10 cellular contexts compared by ENCODE assay signal in the genomic region with DNA sequence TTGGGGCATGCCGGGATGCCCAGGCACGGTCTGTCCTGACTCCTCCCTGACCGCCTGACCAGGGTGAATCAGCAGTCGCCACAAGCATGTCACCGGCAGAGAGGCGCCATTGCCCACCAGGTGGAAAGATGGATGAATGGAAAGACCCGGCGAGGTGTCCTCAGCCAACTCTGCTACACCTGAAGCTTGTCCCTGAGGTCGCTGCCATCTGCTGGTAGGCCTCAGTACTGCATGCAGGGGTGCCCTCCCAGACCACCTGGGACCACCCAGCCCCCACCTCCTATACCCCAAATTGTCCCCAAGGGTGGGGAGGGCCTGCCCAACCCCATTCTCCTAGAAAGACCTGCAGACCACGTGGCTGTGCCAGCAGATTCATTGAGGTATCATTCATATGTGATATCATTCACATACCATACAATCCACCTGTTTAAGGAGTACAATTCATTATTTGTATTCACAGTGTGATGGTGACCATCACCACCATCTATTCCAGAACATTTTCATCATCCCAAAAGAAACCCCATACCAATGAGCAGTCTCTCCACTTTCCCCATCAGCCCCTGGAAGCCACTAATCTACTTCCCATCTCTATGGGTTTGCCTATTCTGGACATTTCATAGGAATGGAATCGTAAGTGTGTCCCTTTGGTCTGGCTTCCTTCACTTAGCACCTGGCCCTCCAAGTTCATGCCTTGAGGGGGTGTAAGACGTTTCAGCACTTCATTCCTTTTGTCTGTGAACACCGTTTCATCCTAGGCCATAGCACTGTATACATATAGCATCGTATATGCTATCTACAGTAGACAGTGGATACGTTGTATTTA. TPM values are rescaled to one million over a fixed set of nuclear protein-coding genes. Genes with fewer than 3 reads are reported as not detected.
DNase-seq lines count a peak whose midpoint lies in the region; ATAC-seq and TF ChIP-seq lines count a peak whose summit lies in the region.
"Had no signal": no experiment of that assay in that cellular context is flagged by ENCODE, and none has a peak within 500 bp of the region (broad histone marks: within the 10 kb centered on the region; RNA-seq: fewer than 3 reads in every experiment).

No MANE protein-coding gene starts in this region.

- no peaks in the 10 kb centered on the region for H3K27me3 ChIP-seq in colonic mucosa
- no peaks in the 10 kb centered on the region for H3K27me3 ChIP-seq in neuronal stem cell (ENCODE audit: control insufficient read depth in 3 of 3, insufficient read depth in 3 of 3, low read depth in 1 of 3, low read length in 3 of 3)
- H3K27me3 ChIP-seq: neutrophil had no signal

- no peaks in the 10 kb centered on the region for H3K4me1 ChIP-seq in colonic mucosa
- H3K4me1 ChIP-seq in neuronal stem cell (ENCODE audit: control insufficient read depth in 2 of 2, insufficient read depth in 1 of 2, low read depth in 1 of 2, low read length in 2 of 2): peaks cover 0 to 2% of the 10 kb centered on the region in 2 donors

- peak; percentile 67 for TF ChIP-seq CTCF in colonic mucosa (IDR thresholded peaks at IDR 0.05)

- peak overlapping the region; percentile 22 for H3K18ac ChIP-seq in neuronal stem cell (ENCODE audit: low read length)

- H3K9me3 ChIP-seq in colonic mucosa (no peaks in the 10 kb centered on the region), neuronal stem cell (replicated peaks in 1 of 2; ENCODE audit: control insufficient read depth in 2 of 2, insufficient read depth in 1 of 2, low read depth in 1 of 2, low read length in 2 of 2) (peaks cover 0 to 2% of the 10 kb centered on the region in 2 donors)
- H3K9me3 ChIP-seq: neutrophil had no signal

- ATAC-seq in GM21360 (IDR thresholded peaks at IDR 0.05; ENCODE audit: unreplicated experiment) (no peak), HG03457 (IDR thresholded peaks at IDR 0.05; ENCODE audit: unreplicated experiment) (no peak)
- ATAC-seq: T-helper 17 cell had no signal

- no peak overlapping the region for H3K27ac ChIP-seq in colonic mucosa
- H3K27ac ChIP-seq in neuronal stem cell (replicated peaks; ENCODE audit: low read length): no peak overlapping the region
- H3K27ac ChIP-seq: neutrophil had no signal

- H2BK12ac ChIP-seq in neuronal stem cell (ENCODE audit: low read length): no peak overlapping the region

- H3K9ac ChIP-seq in colonic mucosa (ENCODE audit: low read depth in 2 of 2, low read length in 2 of 2): no peak overlapping the region
- H3K9ac ChIP-seq in neuronal stem cell (ENCODE audit: low read depth, low read length, poor library complexity): no peak overlapping the region

- no peak overlapping the region for H3K4me2 ChIP-seq in neuronal stem cell (ENCODE audit: insufficient read depth, low read length, poor library complexity, severe bottlenecking)

- peak overlapping the region; percentile 40 for H2BK15ac ChIP-seq in neuronal stem cell (ENCODE audit: low read length)

- no peak overlapping the region for H2BK120ac ChIP-seq in neuronal stem cell (ENCODE audit: low read depth, low read length)

- H2AFZ ChIP-seq in neuronal stem cell (ENCODE audit: low read length): no peak overlapping the region

- H3K79me1 ChIP-seq in neuronal stem cell (ENCODE audit: low read depth, low read length): no peaks in the 10 kb centered on the region

- peak; percentile 44 for DNase-seq in DMS53 (lab: John Stamatoyannopoulos, UW)
- DNase-seq in DMS53 treated with DMSO at 0.1 percent for 48 hours (lab: John Stamatoyannopoulos, UW; ENCODE audit: unreplicated experiment): no peak
- peak; percentile 47 for DNase-seq in RPMI8226
- DNase-seq in colonic mucosa: peak; percentile 30
- DNase-seq in neuronal stem cell (ENCODE audit: low spot score): peak; percentile 47
- DNase-seq in amniotic stem cell (lab: John Stamatoyannopoulos, UW): no peak

- H4K91ac ChIP-seq in neuronal stem cell (ENCODE audit: low read depth, low read length, poor library complexity): no peak overlapping the region

- no peak overlapping the region for H3K14ac ChIP-seq in neuronal stem cell (ENCODE audit: low read length)

- intact Hi-C loops in colonic mucosa (cut with DNase I): loop anchor here (5.0 kb wide), 1 partner anchor 114 kb away; no protein-coding TSS in a partner anchor

- peak overlapping the region; percentile 38 for H3K23ac ChIP-seq in neuronal stem cell (ENCODE audit: low read depth, low read length, poor library complexity)

- H2BK5ac ChIP-seq in neuronal stem cell (ENCODE audit: low read length): no peak overlapping the region

- WGBS in neuronal stem cell (ENCODE audit: extremely low coverage in 2 of 2, insufficient read length in 2 of 2, insufficient replicate concordance in 1 of 2), 2 donors: no CpG with 5 or more reads among the region's 15 CpGs

- no peak overlapping the region for H4K8ac ChIP-seq in neuronal stem cell (ENCODE audit: low read depth, low read length)

- H3K4ac ChIP-seq in neuronal stem cell (ENCODE audit: low read length): no peak overlapping the region

- no peaks in the 10 kb centered on the region for H3K36me3 ChIP-seq in colonic mucosa
- no peaks in the 10 kb centered on the region for H3K36me3 ChIP-seq in neuronal stem cell (replicated peaks in 1 of 2; ENCODE audit: control insufficient read depth in 2 of 2, insufficient read depth in 2 of 2, low read length in 2 of 2)
- H3K36me3 ChIP-seq: neutrophil had no signal

- H2AK5ac ChIP-seq in neuronal stem cell (ENCODE audit: low read depth, low read length): peak overlapping the region; percentile 33

- H3K4me3 ChIP-seq in colonic mucosa: no peak overlapping the region
- H3K4me3 ChIP-seq in neuronal stem cell (ENCODE audit: low read length in 2 of 2): no peak overlapping the region

RNA-seq across cellular contexts. Expression of gene FGF3, which starts 17.5 kb away (rescaled TPM):
- not detected for total RNA-seq in colonic mucosa
- 0.13 TPM for polyA plus RNA-seq in neuronal stem cell (2013, experiment 1 of 2)
- 0.26 TPM for polyA plus RNA-seq in neuronal stem cell (2013, experiment 2 of 2)
- total RNA-seq: T-helper 17 cell had no signal

RNA-seq across cellular contexts. Expression of gene FGF4, which starts 26.6 kb away (rescaled TPM):
- total RNA-seq in colonic mucosa: not detected
- 0.06 TPM for polyA plus RNA-seq in neuronal stem cell (2013, experiment 1 of 2)
- polyA plus RNA-seq in neuronal stem cell (2013, experiment 2 of 2): 0.06 TPM
- total RNA-seq: T-helper 17 cell had no signal

Comparison
In these comparisons a context has a peak if more than half of its experiments do, and no peak if none do; other contexts are left out.
1. DNase-seq: peak in DMS53 (single experiment), RPMI8226 (single experiment), colonic mucosa (single experiment) and neuronal stem cell (single experiment); none in DMS53 treated with DMSO at 0.1 percent for 48 hours (single experiment) and amniotic stem cell (single experiment).